Comparison of ENCODE assay signal across 24 cellular contexts in the genomic region with DNA sequence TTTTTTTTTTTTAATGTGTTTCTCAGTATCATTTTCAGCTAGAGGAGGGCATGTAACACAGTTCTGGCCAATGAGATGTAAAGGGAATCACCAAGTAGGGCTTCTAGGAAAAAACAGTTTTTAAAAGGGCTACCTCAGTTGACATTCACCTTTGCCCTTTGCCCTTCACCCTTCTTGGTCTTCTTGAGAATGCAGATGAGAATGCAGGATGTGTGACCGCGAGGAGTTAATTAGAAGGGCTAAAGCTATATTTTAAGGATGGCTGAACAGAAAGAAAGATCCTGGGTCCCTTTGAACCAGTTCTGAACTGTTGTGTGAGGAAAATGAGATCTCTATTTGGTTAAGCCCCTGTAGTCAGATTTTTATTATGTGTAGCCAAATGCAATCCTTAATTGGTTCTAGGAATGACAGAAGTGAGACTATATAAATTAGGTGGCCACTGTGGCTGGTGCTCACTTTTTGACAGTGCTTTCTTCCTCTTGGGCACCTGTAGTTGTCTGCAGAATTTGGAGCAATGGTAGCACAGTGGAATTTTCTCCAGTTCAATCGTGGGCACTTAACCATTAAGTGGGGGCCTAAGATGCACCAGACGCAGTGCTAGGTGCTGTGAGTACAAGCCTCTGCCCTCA. TPM values are rescaled to one million over a fixed set of nuclear protein-coding genes. Genes with fewer than 3 reads are reported as not detected.
DNase-seq lines count a peak whose midpoint lies in the region; ATAC-seq, FAIRE-seq and TF ChIP-seq lines count a peak whose summit lies in the region.
"Had no signal": no experiment of that assay in that cellular context is flagged by ENCODE, and none has a peak within 500 bp of the region (broad histone marks: within the 10 kb centered on the region; RNA-seq: fewer than 3 reads in every experiment).

No MANE protein-coding gene starts in this region.

- no peak overlapping the region for H3K9ac ChIP-seq in K562 (ENCODE audit: insufficient read depth in 1 of 2, low read depth in 2 of 2, low read length in 2 of 2)
- no peak overlapping the region for H3K9ac ChIP-seq in neural progenitor cell
- H3K9ac ChIP-seq: GM23248 had no signal

- CTCF ChIA-PET in K562 (lab: Yijun Ruan, JAX; ENCODE audit: low intra/inter-chr PET ratio), result no interaction called here

- TF ChIP-seq RAD21 in K562 (CRISPR knock-in tag; conservative IDR thresholded peaks at IDR 0.05 in 1 of 2, IDR thresholded peaks at IDR 0.05 in 1 of 2), result no peak

- DNase-seq in activated naive CD4-positive, alpha-beta T cell treated with Interleukin-2 at 50 U/mL for 16 hours, result no peak
- DNase-seq in K562 (ENCODE audit: extremely low read depth in 1 of 4, low spot score in 3 of 4) (no peak), neural progenitor cell (ENCODE audit: low spot score) (peak; percentile 56), suprapubic skin (ENCODE audit: low spot score in 2 of 2) (no peak), globus pallidus (ENCODE audit: low spot score) (no peak), DMS153 treated with DMSO at 0.1 percent for 48 hours (lab: John Stamatoyannopoulos, UW; ENCODE audit: unreplicated experiment) (no peak)
- DNase-seq: DMS53; EL; GM23248; HCEC 1CT; KG1; NCI-H1092 treated with DMSO at 0.1 percent for 48 hours; NCI-H1436 treated with DMSO at 0.1 percent for 48 hours; NCI-H1930; NCI-H226; NCI-H510A treated with DMSO at 0.1 percent for 48 hours; NCI-H748 treated with DMSO at 0.1 percent for 48 hours; NK-92 treated with Interleukin-12 subunit alpha and Interleukin-12 subunit beta, amount 100 ng/mL, for 24 hours; SIG-M5 had no signal

- H3K9me1 ChIP-seq in K562 (ENCODE audit: control insufficient read depth, insufficient read depth, low read length), result no peaks in the 10 kb centered on the region

- no peaks in the 10 kb centered on the region for H3K9me3 Mint-ChIP-seq in activated naive CD4-positive, alpha-beta T cell treated with anti-CD3 and anti-CD28 coated beads, Interleukin-2, amount 50 U/mL, for 24 hours
- peaks cover 7% of the 10 kb centered on the region for H3K9me3 Mint-ChIP-seq in neural progenitor cell

- no peaks in the 10 kb centered on the region for H3K79me2 ChIP-seq in K562 (ENCODE audit: control insufficient read depth, insufficient read depth, low read length)
- H3K79me2 ChIP-seq in neural progenitor cell (ENCODE audit: low read depth), result no peaks in the 10 kb centered on the region

- WGBS in K562 (ENCODE audit: insufficient coverage, low coverage, missing lambda C conversion rate), result 22% methylated on average over 4 of the region's 4 CpGs
- 70% methylated on average over 4 of the region's 4 CpGs for WGBS in suprapubic skin

- peak overlapping the region; percentile 51; the same call in 1 of the 2 replicates for H2AFZ ChIP-seq in K562 (ENCODE audit: low read depth, low read length)
- H2AFZ ChIP-seq in neural progenitor cell (replicated peaks), result no peak overlapping the region
- H2AFZ ChIP-seq: GM23248 had no signal

- POLR2A ChIA-PET in K562 (lab: Yijun Ruan, JAX), result no interaction called here

- TF ChIP-seq EP300 in K562 (IDR thresholded peaks at IDR 0.05; ENCODE audit: low read length) (no peak), suprapubic skin (IDR thresholded peaks at IDR 0.05) (no peak)

- H3K36me3 ChIP-seq in K562 (ENCODE audit: control insufficient read depth, insufficient read depth, low read length), result no peaks in the 10 kb centered on the region
- H3K36me3 ChIP-seq in neural progenitor cell, result no peaks in the 10 kb centered on the region
- H3K36me3 ChIP-seq in suprapubic skin, result no peaks in the 10 kb centered on the region

- H3K4me2 ChIP-seq in K562 (ENCODE audit: insufficient read depth, low read length) (no peak overlapping the region), neural progenitor cell (peak overlapping the region; percentile 22)

- intact Hi-C loops in K562 (cut with micrococcal nuclease), result no loop called here

- peak overlapping the region; percentile 74 for H3K27ac Mint-ChIP-seq in activated naive CD4-positive, alpha-beta T cell treated with anti-CD3 and anti-CD28 coated beads, Interleukin-2, amount 50 U/mL, for 24 hours
- H3K27ac Mint-ChIP-seq in neural progenitor cell, result no peak overlapping the region

- no peak overlapping the region for H3K27ac ChIP-seq in K562 (ENCODE audit: extremely low read depth, low read depth, low read length)
- H3K27ac ChIP-seq in neural progenitor cell, result no peak overlapping the region
- peak overlapping the region; percentile 82 for H3K27ac ChIP-seq in suprapubic skin
- H3K27ac ChIP-seq: C4-2B, GM23248 had no signal

- no peak for TF ChIP-seq CTCF in K562 (IDR thresholded peaks at IDR 0.05 in 2 of 3, conservative IDR thresholded peaks at IDR 0.05 in 1 of 3; ENCODE audit: insufficient read depth in 2 of 3, low read depth in 1 of 3, low read length in 3 of 3)
- no peak for TF ChIP-seq CTCF in neural progenitor cell (IDR thresholded peaks at IDR 0.05)
- no peak for TF ChIP-seq CTCF in suprapubic skin (IDR thresholded peaks at IDR 0.05)

- H4K20me1 ChIP-seq in K562 (replicated peaks; ENCODE audit: control insufficient read depth, insufficient read depth, low read length) (no peaks in the 10 kb centered on the region), neural progenitor cell (ENCODE audit: low read depth) (no peaks in the 10 kb centered on the region)

- peaks cover 8% of the 10 kb centered on the region for H3F3A ChIP-seq in neural progenitor cell (ENCODE audit: low read depth)

- no peak for ATAC-seq in K562
- ATAC-seq in GM18511 (IDR thresholded peaks at IDR 0.05; ENCODE audit: unreplicated experiment), result no peak
- ATAC-seq: Panc1, SK-N-SH treated with all-trans-retinoic acid at 6 μM for 48 hours had no signal

- H3K36me3 Mint-ChIP-seq in activated naive CD4-positive, alpha-beta T cell treated with anti-CD3 and anti-CD28 coated beads, Interleukin-2, amount 50 U/mL, for 24 hours, result no peaks in the 10 kb centered on the region
- no peaks in the 10 kb centered on the region for H3K36me3 Mint-ChIP-seq in neural progenitor cell

- BruUV-seq in K562 (replicated peaks; lab: Mats Ljungman, UMichigan), result no TSS peak

- H3K4me1 ChIP-seq in K562 (replicated peaks in 1 of 2; ENCODE audit: control insufficient read depth in 2 of 2, insufficient read depth in 2 of 2, low read length in 2 of 2), result no peaks in the 10 kb centered on the region; a peak in 1 of 5 replicates
- H3K4me1 ChIP-seq in neural progenitor cell, result peaks cover 6% of the 10 kb centered on the region
- H3K4me1 ChIP-seq in suprapubic skin, result peaks cover 5% of the 10 kb centered on the region

- no peak for FAIRE-seq in K562 (lab: Jason Lieb, UNC)

- no peak for TF ChIP-seq POLR2A in K562 (conservative IDR thresholded peaks at IDR 0.05)
- TF ChIP-seq POLR2A in suprapubic skin (IDR thresholded peaks at IDR 0.05), result no peak

- H3K27me3 Mint-ChIP-seq in activated naive CD4-positive, alpha-beta T cell treated with anti-CD3 and anti-CD28 coated beads, Interleukin-2, amount 50 U/mL, for 24 hours, result no peaks in the 10 kb centered on the region
- H3K27me3 Mint-ChIP-seq in neural progenitor cell (ENCODE audit: insufficient read depth, low read depth), result peaks cover 10% of the 10 kb centered on the region

- no peaks in the 10 kb centered on the region for H3K4me1 Mint-ChIP-seq in activated naive CD4-positive, alpha-beta T cell treated with anti-CD3 and anti-CD28 coated beads, Interleukin-2, amount 50 U/mL, for 24 hours
- peaks cover 27% of the 10 kb centered on the region for H3K4me1 Mint-ChIP-seq in neural progenitor cell

- no peak overlapping the region for H3K4me3 Mint-ChIP-seq in activated naive CD4-positive, alpha-beta T cell treated with anti-CD3 and anti-CD28 coated beads, Interleukin-2, amount 50 U/mL, for 24 hours
- no peak overlapping the region for H3K4me3 Mint-ChIP-seq in neural progenitor cell

- H3K9me3 ChIP-seq in K562 (replicated peaks; ENCODE audit: control insufficient read depth, insufficient read depth, low read depth, low read length) (0 out of 2 replicates have a peak, but pooled peaks cover 2% of the 10 kb centered on the region), neural progenitor cell (ENCODE audit: low read depth) (no peaks in the 10 kb centered on the region), suprapubic skin (no peaks in the 10 kb centered on the region)

- H3K4me3 ChIP-seq in K562 (no peak overlapping the region), neural progenitor cell (no peak overlapping the region), suprapubic skin (no peak overlapping the region)
- H3K4me3 ChIP-seq: GM23248 had no signal

- in situ Hi-C loops in K562 (cut with MboI), result no loop called here

- H3K27me3 ChIP-seq in K562 (ENCODE audit: control insufficient read depth in 2 of 2, insufficient read depth in 2 of 2, low read length in 2 of 2) (no peaks in the 10 kb centered on the region), neural progenitor cell (no peaks in the 10 kb centered on the region), suprapubic skin (no peaks in the 10 kb centered on the region)

TF ChIP-seq in K562, 482 proteins besides CTCF, POLR2A, EP300 and RAD21 (continues in another document):
- TF ChIP-seq SAFB2 (IDR thresholded peaks at IDR 0.05; ENCODE audit: borderline replicate concordance, low read depth, low read length, severe bottlenecking) (no peak), NR2C2 (CRISPR knock-in tag; IDR thresholded peaks at IDR 0.05) (no peak; the same call in 1 of the 2 replicates), NR2C2 (tag; IDR thresholded peaks at IDR 0.05) (peak; percentile 65), NR2C1 (IDR thresholded peaks at IDR 0.05) (peak; percentile 83), NR2C1 (tag; IDR thresholded peaks at IDR 0.05) (peak; percentile 83), PHF20 (IDR thresholded peaks at IDR 0.05; ENCODE audit: partially characterized antibody) (peak; percentile 20)

RNA-seq across cellular contexts. Expression of gene TOMM7, which starts 21.1 kb away (rescaled TPM):
- 33.0 and 56.7 TPM in 2 replicates for total RNA-seq in K562 (2011; cell fraction: chromatin; rRNA removed; ENCODE audit: low replicate concordance)
- total RNA-seq in K562 (2011; cell fraction: nucleolus; rRNA removed), result 99.1 and 138 TPM in 2 replicates
- total RNA-seq in K562 (2011; cell fraction: nucleoplasm; rRNA removed), result 91.9 and 144 TPM in 2 replicates
- total RNA-seq in K562 (2014; rRNA removed), result 254 and 299 TPM in 2 replicates
- total RNA-seq in K562 (2014; rRNA removed; fragmentation: Illumina TruSeq; extraction: Trizol), result 527 and 643 TPM in 2 replicates
- 301 and 309 TPM in 2 replicates for total RNA-seq in K562 (2015; rRNA removed; fragmentation: Illumina TruSeq; extraction: Trizol)
- total RNA-seq in K562 (2021), result 421 and 457 TPM in 2 replicates
- polyA plus RNA-seq in K562 (2011; rRNA removed), result 1,717 and 2,316 TPM in 2 replicates
- 211 and 453 TPM in 2 replicates for polyA plus RNA-seq in K562 (2011; cell fraction: cytosol; rRNA removed)
- polyA plus RNA-seq in K562 (2011; cell fraction: nucleus; rRNA removed), result 114 and 243 TPM in 2 replicates
- polyA plus RNA-seq in K562 (2012), result 614 and 759 TPM in 2 replicates
- polyA plus RNA-seq in K562 (2014; fragmentation: Illumina TruSeq; extraction: Trizol), result 263 and 283 TPM in 2 replicates
- polyA plus RNA-seq in K562 (2014; fragmentation: Nextera tagmentation; extraction: Ambion mirVana), result 100 to 1,000 TPM; 787 to 797 TPM
- 564 and 638 TPM in 2 replicates for polyA plus RNA-seq in K562 (2014; rRNA removed)
- polyA minus RNA-seq in K562 (2011; rRNA and poly(A)+ RNA removed), result 96.8 and 124 TPM in 2 replicates
- 53.5 and 72.6 TPM in 2 replicates for polyA minus RNA-seq in K562 (2011; cell fraction: cytosol; rRNA and poly(A)+ RNA removed)
- polyA minus RNA-seq in K562 (2011; cell fraction: nucleus; rRNA and poly(A)+ RNA removed), result 31.4 and 79.2 TPM in 2 replicates
- total RNA-seq in neural progenitor cell (ENCODE audit: low replicate concordance), result 75.4 and 89.9 TPM in 2 replicates
- total RNA-seq in suprapubic skin, result 100 to 1,000 TPM; 116 to 218 (median 149) TPM
